Comparison of ENCODE assay signal across 9 cellular contexts in genomic region chr5:118611332-118611945, GRCh38.
DNase-seq lines count a peak whose midpoint lies in the region; ATAC-seq and TF ChIP-seq lines count a peak whose summit lies in the region.
"Had no signal": no experiment of that assay in that cellular context is flagged by ENCODE, and none has a peak within 500 bp of the region (broad histone marks: within the 10 kb centered on the region; RNA-seq: fewer than 3 reads in every experiment).

No MANE protein-coding gene starts in this region.

- no peaks in the 10 kb centered on the region for H3K4me1 ChIP-seq in MM.1S (ENCODE audit: low read length)

- H3K27ac Mint-ChIP-seq in stimulated activated naive CD8-positive, alpha-beta T cell treated with anti-CD3 and anti-CD28 coated beads, Interleukin-15, amount 100 ng/mL, for 72 hours: no peak overlapping the region
- H3K27ac Mint-ChIP-seq: activated T-cell treated with anti-CD3 and anti-CD28 coated beads, Interleukin-2, amount 50 U/mL, for 72 hours had no signal

- peak; percentile 4 for DNase-seq in stimulated activated naive CD8-positive, alpha-beta T cell treated with anti-CD3 and anti-CD28 coated beads, Interleukin-15, Interleukin-2, amounts not matched to agents 100 U/mL and 50 U/mL, for 24 hours
- no peak for DNase-seq in stimulated activated naive CD8-positive, alpha-beta T cell treated with anti-CD3 and anti-CD28 coated beads, Interleukin-15, amount 100 ng/mL, for 72 hours
- DNase-seq in MM.1S (peak; percentile 18), ecto neural progenitor cell (ENCODE audit: low spot score) (peak; percentile 52), renal cortical epithelial cell (ENCODE audit: low read depth) (peak; percentile 18), Ammon's horn (ENCODE audit: low spot score) (no peak)

- H3K4me3 Mint-ChIP-seq in stimulated activated naive CD8-positive, alpha-beta T cell treated with anti-CD3 and anti-CD28 coated beads, Interleukin-15, amount 100 ng/mL, for 72 hours: no peak overlapping the region
- H3K4me3 Mint-ChIP-seq: activated T-cell treated with anti-CD3 and anti-CD28 coated beads, Interleukin-2, amount 50 U/mL, for 72 hours had no signal

- no peak overlapping the region for H3K9ac ChIP-seq in MM.1S (ENCODE audit: low read length)

- peak; percentile 80 for TF ChIP-seq CTCF in MM.1S (IDR thresholded peaks at IDR 0.05; ENCODE audit: low read length)

- no peak overlapping the region for H3K4me3 ChIP-seq in MM.1S (ENCODE audit: low read length)

- H3K9me2 ChIP-seq in MM.1S (replicated peaks; ENCODE audit: insufficient read depth, low read length): no peaks in the 10 kb centered on the region

- no peaks in the 10 kb centered on the region for H3K9me3 Mint-ChIP-seq in stimulated activated naive CD8-positive, alpha-beta T cell treated with anti-CD3 and anti-CD28 coated beads, Interleukin-15, amount 100 ng/mL, for 72 hours
- H3K9me3 Mint-ChIP-seq: activated T-cell treated with anti-CD3 and anti-CD28 coated beads, Interleukin-2, amount 50 U/mL, for 72 hours had no signal

- H4K20me1 ChIP-seq in MM.1S (ENCODE audit: insufficient read depth, low read length): no peaks in the 10 kb centered on the region

- H3K27me3 ChIP-seq in MM.1S (replicated peaks; ENCODE audit: insufficient read depth, low read length): no peaks in the 10 kb centered on the region

- no peaks in the 10 kb centered on the region for H3K9me3 ChIP-seq in MM.1S (replicated peaks; ENCODE audit: insufficient read depth, low read length)

- no peaks in the 10 kb centered on the region for H3K27me3 Mint-ChIP-seq in stimulated activated naive CD8-positive, alpha-beta T cell treated with anti-CD3 and anti-CD28 coated beads, Interleukin-15, amount 100 ng/mL, for 72 hours

- no peaks in the 10 kb centered on the region for H3K79me2 ChIP-seq in MM.1S (ENCODE audit: low read length)

- H3F3A ChIP-seq in MM.1S (ENCODE audit: insufficient read depth, low read length): no peaks in the 10 kb centered on the region

- H2AFZ ChIP-seq in MM.1S (ENCODE audit: low read length): no peak overlapping the region

- H3K4me2 ChIP-seq in MM.1S (ENCODE audit: low read depth, low read length): no peak overlapping the region

- H3K36me3 ChIP-seq in MM.1S (replicated peaks; ENCODE audit: insufficient read depth, low read length): no peaks in the 10 kb centered on the region

- no peak for ATAC-seq in stimulated activated naive CD8-positive, alpha-beta T cell treated with anti-CD3 and anti-CD28 coated beads, Interleukin-15, Interleukin-2, amounts not matched to agents 100 U/mL and 50 U/mL, for 24 hours
- ATAC-seq in stimulated activated naive CD8-positive, alpha-beta T cell treated with anti-CD3 and anti-CD28 coated beads, Interleukin-15, amount 100 ng/mL, for 72 hours: no peak
- ATAC-seq in HG03196 (IDR thresholded peaks at IDR 0.05; ENCODE audit: unreplicated experiment) (no peak), GM21528 (IDR thresholded peaks at IDR 0.05; ENCODE audit: low FRiP score, unreplicated experiment) (no peak)
- ATAC-seq: activated T-cell treated with anti-CD3 and anti-CD28 coated beads, Interleukin-2, amount 50 U/mL, for 72 hours had no signal

- H3K27ac ChIP-seq in MM.1S (ENCODE audit: low read length): no peak overlapping the region

- H3K4me1 Mint-ChIP-seq in stimulated activated naive CD8-positive, alpha-beta T cell treated with anti-CD3 and anti-CD28 coated beads, Interleukin-15, amount 100 ng/mL, for 72 hours: no peaks in the 10 kb centered on the region

Comparison
In these comparisons a context has a peak if more than half of its experiments do, and no peak if none do; other contexts are left out.
1. DNase-seq: peak in stimulated activated naive CD8-positive, alpha-beta T cell treated with anti-CD3 and anti-CD28 coated beads, Interleukin-15, Interleukin-2, amounts not matched to agents 100 U/mL and 50 U/mL, for 24 hours (single experiment), MM.1S (single experiment), ecto neural progenitor cell (single experiment) and renal cortical epithelial cell (single experiment); none in stimulated activated naive CD8-positive, alpha-beta T cell treated with anti-CD3 and anti-CD28 coated beads, Interleukin-15, amount 100 ng/mL, for 72 hours (0 of 2) and Ammon's horn (single experiment).